In the genomic region with DNA sequence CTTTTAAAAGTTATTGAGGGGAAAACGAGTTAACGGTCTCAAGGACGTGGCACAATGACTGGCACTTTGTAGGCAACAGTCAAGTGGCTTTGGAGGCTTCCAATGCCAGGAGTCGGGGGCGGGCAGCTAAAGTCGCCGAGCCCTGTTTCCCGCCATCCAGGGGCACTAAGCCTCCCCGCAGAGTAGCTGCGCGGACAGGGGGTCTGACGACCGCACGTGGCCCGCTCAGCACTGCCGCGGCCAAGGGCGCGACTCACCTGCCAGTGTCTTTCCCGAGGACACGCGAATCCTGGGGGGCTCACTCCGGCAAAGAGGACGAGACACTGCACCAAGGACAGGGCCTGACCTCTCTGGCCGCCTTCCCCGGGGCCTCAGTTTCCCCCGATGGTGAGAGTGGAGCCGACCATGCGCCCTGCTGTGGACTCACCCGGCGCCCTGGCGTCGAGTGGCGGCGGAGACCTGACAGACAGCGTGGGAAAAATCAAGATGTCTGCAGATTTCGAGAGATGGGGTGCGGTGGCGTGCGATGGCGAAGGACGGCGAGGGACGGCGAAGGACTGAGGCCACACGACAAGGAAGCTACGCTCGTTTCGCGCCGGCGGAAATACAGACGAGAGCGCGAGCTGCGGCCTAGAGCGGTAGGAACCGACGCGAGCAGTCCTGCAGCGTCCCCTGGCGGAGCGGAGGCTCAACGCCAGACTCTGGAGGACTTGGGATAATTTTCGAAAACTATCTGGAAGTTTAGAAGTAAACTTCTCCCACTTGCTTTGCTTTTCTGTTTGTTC, we compare ENCODE assay signal across 8 cellular contexts. TPM values are rescaled to one million over a fixed set of nuclear protein-coding genes. Genes with fewer than 3 reads are reported as not detected.
DNase-seq lines count a peak whose midpoint lies in the region; ATAC-seq and TF ChIP-seq lines count a peak whose summit lies in the region.

A gene (minus strand): TSS at position 559 of the 785 bp plus-strand sequence.

- H3K4me3 ChIP-seq in GM06990 (replicated peaks; ENCODE audit: low read depth, low read length): peak within 1 kb of the TSS; percentile 82
- peak within 1 kb of the TSS; percentile 86 for H3K4me3 ChIP-seq in right cardiac atrium (ENCODE audit: low read length)
- H3K4me3 ChIP-seq in uterus: peak within 1 kb of the TSS; percentile 65 to 69

- DNase-seq in GM06990 (ENCODE audit: extremely low read depth, insufficient read length) (peak; percentile 92), NCI-H187 (lab: John Stamatoyannopoulos, UW) (peak; percentile 73 to 80), T-helper 2 cell (peak; percentile 78 to 97 (median 84)), right cardiac atrium (peak; percentile 92 to 97 (median 96)), pulmonary artery endothelial cell (ENCODE audit: low read depth, low spot score) (peak; percentile 83), uterus (peak; percentile 86 to 88)

- TF ChIP-seq CTCF in GM06990 (IDR thresholded peaks at IDR 0.05; ENCODE audit: insufficient read depth, low read length, poor library complexity, severe bottlenecking): peak; percentile 100
- TF ChIP-seq CTCF in uterus (IDR thresholded peaks at IDR 0.05): peak; percentile 99 to 100 (median 100)

- H3K36me3 ChIP-seq in GM06990 (ENCODE audit: control insufficient read depth, insufficient read depth, low read length) (peaks cover 29% of the 10 kb centered on the region), uterus (no peaks in the 10 kb centered on the region)

- H3K27ac ChIP-seq in angular gyrus (ENCODE audit: low read depth, low read length): peak within 1 kb of the TSS; percentile 83
- H3K27ac ChIP-seq in right cardiac atrium (ENCODE audit: low read length): peak within 1 kb of the TSS; percentile 75
- H3K27ac ChIP-seq in uterus: peak within 1 kb of the TSS; percentile 72

- peak; percentile 73 for ATAC-seq in HG02759 (IDR thresholded peaks at IDR 0.05; ENCODE audit: unreplicated experiment)
- ATAC-seq in right cardiac atrium: peak; percentile 87 to 88

- intact Hi-C loops in right cardiac atrium (cut with DNase I) (no loop called here), uterus (cut with DNase I; ENCODE audit: low total_unique reads) (no loop called here)

- H3K27me3 ChIP-seq in GM06990 (replicated peaks; ENCODE audit: control insufficient read depth, insufficient read depth, low read length) (no peaks in the 10 kb centered on the region), right cardiac atrium (ENCODE audit: control insufficient read depth, insufficient read depth) (no peaks in the 10 kb centered on the region), uterus (no peaks in the 10 kb centered on the region)

- H3K4me1 ChIP-seq in right cardiac atrium (ENCODE audit: control insufficient read depth, insufficient read depth, low read length) (peaks cover 10% of the 10 kb centered on the region), uterus (no peaks in the 10 kb centered on the region)

- H3K9me3 ChIP-seq in right cardiac atrium (ENCODE audit: control insufficient read depth, low read length) (no peaks in the 10 kb centered on the region), uterus (peaks cover 0 to 4% of the 10 kb centered on the region in 2 donors)

- 1% methylated on average over 65 of the region's 65 CpGs for WGBS in right cardiac atrium

- TF ChIP-seq POLR2A in uterus (IDR thresholded peaks at IDR 0.05): peak; percentile 35 to 72

RNA-seq across cellular contexts. Expression of the gene that starts here (rescaled TPM):
- total RNA-seq in right cardiac atrium: 10 to 100 TPM in 2 of 4 donors, 1 to 10 TPM in 2; 8.1 to 36.8 (median 9.4) TPM
- polyA plus RNA-seq in right cardiac atrium: 8.6 TPM
- 12.5 and 17.6 TPM in 2 replicates for total RNA-seq in pulmonary artery endothelial cell
- total RNA-seq in uterus: 10 to 100 TPM in 1 of 4 donors, 1 to 10 TPM in 2, under 1 TPM in 1; 0.59 to 58.9 (median 9.3) TPM

Comparison
In these comparisons a context has a peak if more than half of its experiments do, and no peak if none do; other contexts are left out.
1. Peak in every context shown above with its lines: DNase-seq, ATAC-seq, H3K4me3 ChIP-seq and H3K27ac ChIP-seq.